In the genomic region with DNA sequence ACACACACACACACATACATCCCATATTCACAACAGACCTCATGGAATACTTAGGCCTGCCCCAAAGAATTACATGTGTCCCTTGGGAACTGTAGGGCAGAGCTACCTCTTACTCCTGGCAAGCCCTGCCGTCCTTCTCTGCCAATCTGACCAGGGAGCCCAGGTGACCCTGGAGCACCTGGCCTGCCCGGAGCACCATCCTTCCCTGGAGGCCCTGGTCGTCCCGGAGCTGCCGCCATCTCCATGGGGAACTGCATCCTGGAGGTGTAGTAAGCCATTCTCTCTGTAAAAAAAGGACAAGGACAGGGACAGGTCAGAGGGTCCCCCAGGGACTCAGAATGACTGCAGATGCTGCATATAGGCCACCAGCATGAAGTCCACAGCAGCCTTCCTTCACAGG, we compare ENCODE assay signal across 33 cellular contexts. TPM values are rescaled to one million over a fixed set of nuclear protein-coding genes. Genes with fewer than 3 reads are reported as not detected.
"Had no signal": no experiment of that assay in that cellular context is flagged by ENCODE, and none has a peak within 500 bp of the region (broad histone marks: within the 10 kb centered on the region; RNA-seq: fewer than 3 reads in every experiment).

No MANE protein-coding gene starts in this region.

- H3K27ac Mint-ChIP-seq: stimulated activated naive CD8-positive, alpha-beta T cell treated with anti-CD3 and anti-CD28 coated beads, Interleukin-15, amount 100 ng/mL, for 72 hours had no signal

- H3K36me3 ChIP-seq: left lung, neutrophil, prostate gland, upper lobe of left lung, uterus had no signal

- H3K4me3 Mint-ChIP-seq: mesothelial cell of epicardium; naive thymus-derived CD4-positive, alpha-beta T cell; nephron; stimulated activated naive CD8-positive, alpha-beta T cell treated with anti-CD3 and anti-CD28 coated beads, Interleukin-15, amount 100 ng/mL, for 72 hours had no signal

- H3K36me3 Mint-ChIP-seq: naive thymus-derived CD4-positive, alpha-beta T cell had no signal

- ATAC-seq: foreskin keratinocyte; gastroesophageal sphincter; heart right ventricle; left cardiac atrium; mucosa of descending colon; naive thymus-derived CD4-positive, alpha-beta T cell; sciatic nerve; stimulated activated naive CD8-positive, alpha-beta T cell treated with anti-CD3 and anti-CD28 coated beads, Interleukin-15, amount 100 ng/mL, for 72 hours had no signal

- H3K4me1 ChIP-seq: foreskin keratinocyte, prostate gland, upper lobe of left lung, uterus had no signal

- H3K27ac ChIP-seq: coronary artery, esophagus muscularis mucosa, foreskin keratinocyte, gastroesophageal sphincter, heart right ventricle, left lung, neutrophil, prostate gland, right atrium auricular region, tibial artery, upper lobe of left lung, uterus had no signal

- H3K27me3 Mint-ChIP-seq: stimulated activated naive CD8-positive, alpha-beta T cell treated with anti-CD3 and anti-CD28 coated beads, Interleukin-15, amount 100 ng/mL, for 72 hours had no signal

- H3K4me2 ChIP-seq: smooth muscle cell had no signal

- DNase-seq: dermis blood vessel endothelial cell; effector memory CD4-positive, alpha-beta T cell; foreskin keratinocyte; glutamatergic neuron; heart right ventricle; hippocampal formation; left cardiac atrium; left lung; mesenchymal stem cell; mucosa of descending colon; naive thymus-derived CD4-positive, alpha-beta T cell; stimulated activated CD4-positive, alpha-beta T cell treated with anti-CD3 and anti-CD28 coated beads, Interleukin-12 subunit alpha, Interleukin-12 subunit beta, amount 100 ng/mL, for 4 hours; stimulated activated CD4-positive, alpha-beta T cell treated with anti-CD3 and anti-CD28 coated beads, Interleukin-1b, Interleukin-23, amount 100 ng/mL, for 48 hours; stimulated activated CD4-positive, alpha-beta T cell treated with anti-CD3 and anti-CD28 coated beads, Interleukin-4, amount 100 ng/mL, for 1 hour; stimulated activated CD8-positive, alpha-beta memory T cell treated with anti-CD3 and anti-CD28 coated beads, Interleukin-4, amount 100 ng/mL, for 48 hours; stimulated activated naive CD4-positive, alpha-beta T cell; stimulated activated naive CD8-positive, alpha-beta T cell treated with anti-CD3 and anti-CD28 coated beads, Interleukin-15, amount 100 ng/mL, for 72 hours; tibial artery; uterus had no signal

- H3K4me1 Mint-ChIP-seq: naive thymus-derived CD4-positive, alpha-beta T cell; stimulated activated naive CD8-positive, alpha-beta T cell treated with anti-CD3 and anti-CD28 coated beads, Interleukin-15, amount 100 ng/mL, for 72 hours had no signal

- H3K4me3 ChIP-seq: coronary artery, esophagus muscularis mucosa, gastroesophageal sphincter, heart right ventricle, left lung, mucosa of descending colon, prostate gland, right atrium auricular region, smooth muscle cell, tibial artery, upper lobe of left lung, uterus had no signal

- H3K27me3 ChIP-seq: esophagus muscularis mucosa, foreskin keratinocyte, gastroesophageal sphincter, heart right ventricle, left lung, neutrophil, right atrium auricular region, tibial artery, upper lobe of left lung, uterus had no signal

- H3K9me3 Mint-ChIP-seq: mesothelial cell of epicardium; naive thymus-derived CD4-positive, alpha-beta T cell; nephron; stimulated activated naive CD8-positive, alpha-beta T cell treated with anti-CD3 and anti-CD28 coated beads, Interleukin-15, amount 100 ng/mL, for 72 hours had no signal

- H3K9me3 ChIP-seq: esophagus muscularis mucosa, gastroesophageal sphincter, heart right ventricle, left lung, mucosa of descending colon, neutrophil, prostate gland, right atrium auricular region, tibial artery, upper lobe of left lung, uterus had no signal

RNA-seq across cellular contexts. Expression of a gene that starts 36.3 kb away (rescaled TPM):
- total RNA-seq: epithelial cell of proximal tubule; fibroblast of lung; foreskin keratinocyte; kidney epithelial cell; left lung; mucosa of descending colon; naive thymus-derived CD4-positive, alpha-beta T cell; prostate gland; uterus had no signal
